In the genomic region with DNA sequence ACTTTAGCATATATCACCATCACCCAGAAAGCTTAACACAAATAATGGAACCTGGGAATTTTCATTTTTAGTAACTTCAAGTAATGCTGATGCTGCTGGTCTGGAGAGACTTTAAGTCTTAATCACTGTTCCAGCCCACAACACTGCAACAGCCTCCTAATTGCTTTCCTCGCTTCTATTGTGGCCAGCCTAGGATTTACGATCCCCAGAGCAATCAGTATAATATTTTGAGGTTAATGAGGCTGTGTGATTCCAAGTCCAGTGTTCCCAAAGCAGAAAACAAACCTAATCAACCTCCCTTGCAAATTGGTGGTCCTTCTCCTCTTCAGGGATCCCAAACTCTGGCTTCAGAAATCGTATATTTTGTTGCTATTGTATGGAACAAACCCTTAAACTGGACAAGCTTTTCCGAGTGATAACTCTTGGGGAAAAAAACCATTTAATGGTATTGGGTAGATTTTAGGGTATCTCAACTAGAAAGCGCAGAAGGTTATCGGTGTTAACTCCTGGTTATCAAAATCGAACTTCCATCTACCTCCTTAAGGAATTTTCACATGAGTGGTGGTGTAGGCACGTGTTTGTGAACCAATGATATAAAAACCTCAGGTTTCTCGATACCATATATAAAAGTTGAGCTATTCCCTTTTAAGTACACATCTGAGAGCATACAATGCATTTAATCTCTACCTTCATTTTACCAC, we compare ENCODE assay signal across 1 cellular context.
TF ChIP-seq lines count a peak whose summit lies in the region.

No MANE protein-coding gene starts in this region.

TF ChIP-seq in HepG2, 621 proteins besides CTCF, POLR2A, EP300 and RAD21 (continued from another document):
- TF ChIP-seq ZFYVE20 (CRISPR knock-in tag; IDR thresholded peaks at IDR 0.05; ENCODE audit: borderline replicate concordance, low read depth) (no peak), CENPT (CRISPR knock-in tag; IDR thresholded peaks at IDR 0.05; ENCODE audit: low read depth) (no peak)
